Comparison of ENCODE assay signal across 18 cellular contexts in the genomic region with DNA sequence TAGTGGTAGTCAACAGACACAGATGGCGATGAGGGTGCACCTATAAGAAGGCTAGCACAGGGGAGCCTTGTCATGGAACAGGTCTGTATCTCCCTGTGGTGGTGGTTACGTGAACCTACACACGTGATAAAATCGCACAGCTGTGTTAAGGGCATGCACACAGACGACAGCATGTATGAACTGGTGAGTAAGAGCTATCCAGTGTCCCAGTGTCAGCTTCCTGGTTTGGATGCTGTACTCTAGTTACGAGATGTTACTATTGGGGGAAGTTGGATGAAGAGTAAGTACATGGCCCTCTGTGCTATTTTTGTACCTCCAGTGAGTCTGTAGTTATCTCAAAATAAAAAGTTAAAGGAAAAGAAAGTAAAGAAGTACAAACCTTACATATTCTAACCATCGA. TPM values are rescaled to one million over a fixed set of nuclear protein-coding genes. Genes with fewer than 3 reads are reported as not detected.
DNase-seq lines count a peak whose midpoint lies in the region; ATAC-seq and TF ChIP-seq lines count a peak whose summit lies in the region.
"Had no signal": no experiment of that assay in that cellular context is flagged by ENCODE, and none has a peak within 500 bp of the region (broad histone marks: within the 10 kb centered on the region; RNA-seq: fewer than 3 reads in every experiment).

No MANE protein-coding gene starts in this region.

- H3K4me1 Mint-ChIP-seq in activated naive CD8-positive, alpha-beta T cell treated with anti-CD3 and anti-CD28 coated beads for 36 hours = peaks cover 5% of the 10 kb centered on the region
- H3K4me1 Mint-ChIP-seq in stimulated activated effector memory CD8-positive, alpha-beta T cell treated with anti-CD3 and anti-CD28 coated beads, Interleukin-12 subunit alpha, Interleukin-12 subunit beta, amount 100 ng/mL, for 72 hours = peaks cover 6% of the 10 kb centered on the region

- peaks cover 85% of the 10 kb centered on the region for H3K36me3 ChIP-seq in right atrium auricular region

- ATAC-seq in Right ventricle myocardium inferior (peak; percentile 72), left ventricle myocardium superior (peak; percentile 88), GM21529 (IDR thresholded peaks at IDR 0.05; ENCODE audit: unreplicated experiment) (no peak)
- no peak for ATAC-seq in stimulated activated effector memory CD8-positive, alpha-beta T cell treated with anti-CD3 and anti-CD28 coated beads, Interleukin-12 subunit alpha, Interleukin-12 subunit beta, amount 100 ng/mL, for 72 hours
- ATAC-seq: GM12878, GM23338 had no signal

- DNase-seq in Right ventricle myocardium inferior (ENCODE audit: missing footprints) (no peak), right atrium auricular region (ENCODE audit: low spot score) (no peak), left ventricle myocardium superior (no peak), GM20000 (ENCODE audit: low spot score) (no peak)
- no peak for DNase-seq in activated naive CD8-positive, alpha-beta T cell treated with anti-CD3 and anti-CD28 coated beads for 36 hours
- DNase-seq in stimulated activated effector memory CD8-positive, alpha-beta T cell treated with anti-CD3 and anti-CD28 coated beads, Interleukin-12 subunit alpha, Interleukin-12 subunit beta, amount 100 ng/mL, for 72 hours (ENCODE audit: low spot score in 2 of 2) = no peak
- no peak for DNase-seq in activated T-cell treated with anti-CD3 and anti-CD28 coated beads, Interleukin-2, amount 50 U/mL, for 48 hours
- DNase-seq: AML-193; CD4-positive, CD25-positive, alpha-beta regulatory T cell; DMS53; NCI-H1105; NCI-H187; NCI-H446 treated with DMSO at 0.1 percent for 48 hours; NCI-H774; SJCRH30 had no signal

- intact Hi-C loops in Right ventricle myocardium inferior (cut with DNase I) = no loop called here
- intact Hi-C loops in left ventricle myocardium superior (cut with micrococcal nuclease) = no loop called here

- H3K9me3 ChIP-seq in right atrium auricular region = no peaks in the 10 kb centered on the region

- peaks cover 3% of the 10 kb centered on the region for H3K9me3 Mint-ChIP-seq in activated naive CD8-positive, alpha-beta T cell treated with anti-CD3 and anti-CD28 coated beads for 36 hours
- H3K9me3 Mint-ChIP-seq in stimulated activated effector memory CD8-positive, alpha-beta T cell treated with anti-CD3 and anti-CD28 coated beads, Interleukin-12 subunit alpha, Interleukin-12 subunit beta, amount 100 ng/mL, for 72 hours = no peaks in the 10 kb centered on the region

- H3K27ac Mint-ChIP-seq in activated naive CD8-positive, alpha-beta T cell treated with anti-CD3 and anti-CD28 coated beads for 36 hours = peak overlapping the region; percentile 3
- H3K27ac Mint-ChIP-seq in stimulated activated effector memory CD8-positive, alpha-beta T cell treated with anti-CD3 and anti-CD28 coated beads, Interleukin-12 subunit alpha, Interleukin-12 subunit beta, amount 100 ng/mL, for 72 hours = peak overlapping the region; percentile 64

- no peaks in the 10 kb centered on the region for H3K27me3 ChIP-seq in right atrium auricular region
- H3K27me3 ChIP-seq: SJCRH30 had no signal

- no peak overlapping the region for H3K4me3 ChIP-seq in right atrium auricular region
- H3K4me3 ChIP-seq: GM12878, GM23338, SJCRH30 had no signal

- H3K36me3 Mint-ChIP-seq in activated naive CD8-positive, alpha-beta T cell treated with anti-CD3 and anti-CD28 coated beads for 36 hours = peaks cover 56% of the 10 kb centered on the region
- H3K36me3 Mint-ChIP-seq in stimulated activated effector memory CD8-positive, alpha-beta T cell treated with anti-CD3 and anti-CD28 coated beads, Interleukin-12 subunit alpha, Interleukin-12 subunit beta, amount 100 ng/mL, for 72 hours = peaks cover 96% of the 10 kb centered on the region

- peaks cover 0 to 8% of the 10 kb centered on the region in 2 donors for H3K4me1 ChIP-seq in right atrium auricular region

- no peak for TF ChIP-seq CTCF in right atrium auricular region (IDR thresholded peaks at IDR 0.05)
- TF ChIP-seq CTCF in GM20000 (IDR thresholded peaks at IDR 0.05; ENCODE audit: extremely low read depth, missing control alignments) = no peak

- H3K27me3 Mint-ChIP-seq in activated naive CD8-positive, alpha-beta T cell treated with anti-CD3 and anti-CD28 coated beads for 36 hours = no peaks in the 10 kb centered on the region
- H3K27me3 Mint-ChIP-seq: CD4-positive, CD25-positive, alpha-beta regulatory T cell had no signal

- H3K27ac ChIP-seq in right atrium auricular region = no peak overlapping the region
- H3K27ac ChIP-seq: SJCRH30 had no signal

- H3K4me3 Mint-ChIP-seq in activated naive CD8-positive, alpha-beta T cell treated with anti-CD3 and anti-CD28 coated beads for 36 hours = no peak overlapping the region
- no peak overlapping the region for H3K4me3 Mint-ChIP-seq in stimulated activated effector memory CD8-positive, alpha-beta T cell treated with anti-CD3 and anti-CD28 coated beads, Interleukin-12 subunit alpha, Interleukin-12 subunit beta, amount 100 ng/mL, for 72 hours
- H3K4me3 Mint-ChIP-seq: GM23338 had no signal

RNA-seq across cellular contexts. Expression of a gene that starts 38.2 kb away (rescaled TPM):
- 31.4 TPM for total RNA-seq in Right ventricle myocardium inferior
- total RNA-seq in right atrium auricular region = 10 to 100 TPM; 23.3 to 25.0 TPM
- 10 to 100 TPM; 13.6 to 15.6 TPM for total RNA-seq in activated naive CD8-positive, alpha-beta T cell treated with anti-CD3 and anti-CD28 coated beads for 36 hours
- 34.8 TPM for total RNA-seq in left ventricle myocardium superior

RNA-seq across cellular contexts. Expression of a gene that starts 49.5 kb away (rescaled TPM):
- 23.5 TPM for total RNA-seq in Right ventricle myocardium inferior
- total RNA-seq in right atrium auricular region = 10 to 100 TPM in 1 of 2 donors, 1 to 10 TPM in 1; 8.7 to 17.3 TPM
- 10 to 100 TPM; 15.4 to 16.1 TPM for total RNA-seq in activated naive CD8-positive, alpha-beta T cell treated with anti-CD3 and anti-CD28 coated beads for 36 hours
- total RNA-seq in left ventricle myocardium superior = 26.3 TPM

Comparison
In these comparisons a context has a peak if more than half of its experiments do, and no peak if none do; other contexts are left out.
1. ATAC-seq: peak in Right ventricle myocardium inferior (single experiment) and left ventricle myocardium superior (single experiment); none in stimulated activated effector memory CD8-positive, alpha-beta T cell treated with anti-CD3 and anti-CD28 coated beads, Interleukin-12 subunit alpha, Interleukin-12 subunit beta, amount 100 ng/mL, for 72 hours (single experiment) and GM21529 (single experiment).